ENCODE assay signal across 1 cellular context in the genomic region with DNA sequence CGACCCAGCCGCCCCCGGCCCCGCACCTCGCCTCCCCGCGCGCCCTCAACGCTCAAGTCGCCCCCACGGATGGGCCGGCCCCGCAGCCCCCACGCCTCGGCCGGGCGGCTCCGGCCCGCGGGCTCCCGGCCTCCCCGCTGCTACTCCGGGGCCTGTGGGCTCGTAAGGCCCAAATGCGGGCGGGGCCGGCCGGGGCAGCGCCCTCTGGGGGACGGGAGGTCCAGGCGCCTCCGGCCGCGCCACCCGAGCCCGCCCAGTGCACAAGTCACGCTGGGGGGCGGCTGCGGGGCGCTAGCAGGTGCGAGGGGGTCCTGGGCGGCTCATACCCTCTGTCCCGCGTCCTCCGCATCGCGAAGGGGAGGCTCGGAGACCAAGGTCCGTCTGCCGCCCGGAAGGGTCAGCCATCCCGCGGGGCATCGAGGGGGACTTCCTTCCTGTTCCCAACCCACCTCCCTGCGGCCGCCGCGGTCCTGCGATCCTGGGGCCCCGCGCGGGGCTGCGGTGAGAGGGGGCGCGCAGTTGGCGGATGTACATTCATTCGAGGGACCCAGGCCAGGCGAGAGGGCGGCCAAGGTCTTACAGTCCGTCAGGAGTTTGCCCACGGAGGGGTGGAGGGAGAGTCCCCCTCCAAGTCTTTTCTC.
A peak's percentile ranks its signal among the peaks of the same experiment; 100 is the strongest.
TF ChIP-seq lines count a peak whose summit lies in the region.

Gene CIZ1 (minus strand): TSS at position 167 of the 641 bp plus-strand sequence. CDS start 715 bp downstream, outside the sequence.

TF ChIP-seq in WTC11, 78 proteins besides CTCF, POLR2A, EP300 and RAD21 (continued from another document and continues in another):
- TF ChIP-seq, protein P1, sequence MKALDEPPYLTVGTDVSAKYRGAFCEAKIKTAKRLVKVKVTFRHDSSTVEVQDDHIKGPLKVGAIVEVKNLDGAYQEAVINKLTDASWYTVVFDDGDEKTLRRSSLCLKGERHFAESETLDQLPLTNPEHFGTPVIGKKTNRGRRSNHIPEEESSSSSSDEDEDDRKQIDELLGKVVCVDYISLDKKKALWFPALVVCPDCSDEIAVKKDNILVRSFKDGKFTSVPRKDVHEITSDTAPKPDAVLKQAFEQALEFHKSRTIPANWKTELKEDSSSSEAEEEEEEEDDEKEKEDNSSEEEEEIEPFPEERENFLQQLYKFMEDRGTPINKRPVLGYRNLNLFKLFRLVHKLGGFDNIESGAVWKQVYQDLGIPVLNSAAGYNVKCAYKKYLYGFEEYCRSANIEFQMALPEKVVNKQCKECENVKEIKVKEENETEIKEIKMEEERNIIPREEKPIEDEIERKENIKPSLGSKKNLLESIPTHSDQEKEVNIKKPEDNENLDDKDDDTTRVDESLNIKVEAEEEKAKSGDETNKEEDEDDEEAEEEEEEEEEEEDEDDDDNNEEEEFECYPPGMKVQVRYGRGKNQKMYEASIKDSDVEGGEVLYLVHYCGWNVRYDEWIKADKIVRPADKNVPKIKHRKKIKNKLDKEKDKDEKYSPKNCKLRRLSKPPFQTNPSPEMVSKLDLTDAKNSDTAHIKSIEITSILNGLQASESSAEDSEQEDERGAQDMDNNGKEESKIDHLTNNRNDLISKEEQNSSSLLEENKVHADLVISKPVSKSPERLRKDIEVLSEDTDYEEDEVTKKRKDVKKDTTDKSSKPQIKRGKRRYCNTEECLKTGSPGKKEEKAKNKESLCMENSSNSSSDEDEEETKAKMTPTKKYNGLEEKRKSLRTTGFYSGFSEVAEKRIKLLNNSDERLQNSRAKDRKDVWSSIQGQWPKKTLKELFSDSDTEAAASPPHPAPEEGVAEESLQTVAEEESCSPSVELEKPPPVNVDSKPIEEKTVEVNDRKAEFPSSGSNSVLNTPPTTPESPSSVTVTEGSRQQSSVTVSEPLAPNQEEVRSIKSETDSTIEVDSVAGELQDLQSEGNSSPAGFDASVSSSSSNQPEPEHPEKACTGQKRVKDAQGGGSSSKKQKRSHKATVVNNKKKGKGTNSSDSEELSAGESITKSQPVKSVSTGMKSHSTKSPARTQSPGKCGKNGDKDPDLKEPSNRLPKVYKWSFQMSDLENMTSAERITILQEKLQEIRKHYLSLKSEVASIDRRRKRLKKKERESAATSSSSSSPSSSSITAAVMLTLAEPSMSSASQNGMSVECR (CRISPR knock-in tag; IDR thresholded peaks at IDR 0.05; ENCODE audit: borderline replicate concordance): peak; percentile 37; the same call in 1 of the 2 replicates
- TF ChIP-seq MLX (CRISPR knock-in tag; IDR thresholded peaks at IDR 0.05) (0 out of 2 replicates have a peak, but pooled peaks have one; percentile 47), MXD4 (CRISPR knock-in tag; IDR thresholded peaks at IDR 0.05; ENCODE audit: borderline replicate concordance) (no peak), ZNF232 (CRISPR knock-in tag; IDR thresholded peaks at IDR 0.05) (no peak), NFYB (CRISPR knock-in tag; conservative IDR thresholded peaks at IDR 0.05; ENCODE audit: low read depth) (no peak), FOXK1 (CRISPR knock-in tag; IDR thresholded peaks at IDR 0.05) (no peak; the same call in 1 of the 2 replicates), FOXP1 (CRISPR knock-in tag; IDR thresholded peaks at IDR 0.05; ENCODE audit: borderline replicate concordance) (peak; percentile 74; the same call in 1 of the 2 replicates), ZNF219 (CRISPR knock-in tag; IDR thresholded peaks at IDR 0.05; ENCODE audit: borderline replicate concordance) (peak; percentile 44; the same call in 1 of the 2 replicates), FOXP4 (CRISPR knock-in tag; IDR thresholded peaks at IDR 0.05) (peak; percentile 84; the same call in 1 of the 2 replicates), IRF2 (CRISPR knock-in tag; IDR thresholded peaks at IDR 0.05; ENCODE audit: borderline replicate concordance, low read depth) (0 out of 2 replicates have a peak, but pooled peaks have one; percentile 41), SP1 (CRISPR knock-in tag; conservative IDR thresholded peaks at IDR 0.05) (peak; percentile 76), SMAD3 (CRISPR knock-in tag; IDR thresholded peaks at IDR 0.05; ENCODE audit: borderline replicate concordance) (0 out of 2 replicates have a peak, but pooled peaks have one; percentile 36), ZNF138 (CRISPR knock-in tag; conservative IDR thresholded peaks at IDR 0.05) (no peak), ZBTB21 (CRISPR knock-in tag; IDR thresholded peaks at IDR 0.05; ENCODE audit: borderline replicate concordance) (no peak), ZNF263 (CRISPR knock-in tag; IDR thresholded peaks at IDR 0.05; ENCODE audit: low read depth) (peak; percentile 43; the same call in 1 of the 2 replicates), ELF4 (CRISPR knock-in tag; IDR thresholded peaks at IDR 0.05; ENCODE audit: low read depth) (0 out of 2 replicates have a peak, but pooled peaks have one; percentile 35)
- TF ChIP-seq, protein P2, sequence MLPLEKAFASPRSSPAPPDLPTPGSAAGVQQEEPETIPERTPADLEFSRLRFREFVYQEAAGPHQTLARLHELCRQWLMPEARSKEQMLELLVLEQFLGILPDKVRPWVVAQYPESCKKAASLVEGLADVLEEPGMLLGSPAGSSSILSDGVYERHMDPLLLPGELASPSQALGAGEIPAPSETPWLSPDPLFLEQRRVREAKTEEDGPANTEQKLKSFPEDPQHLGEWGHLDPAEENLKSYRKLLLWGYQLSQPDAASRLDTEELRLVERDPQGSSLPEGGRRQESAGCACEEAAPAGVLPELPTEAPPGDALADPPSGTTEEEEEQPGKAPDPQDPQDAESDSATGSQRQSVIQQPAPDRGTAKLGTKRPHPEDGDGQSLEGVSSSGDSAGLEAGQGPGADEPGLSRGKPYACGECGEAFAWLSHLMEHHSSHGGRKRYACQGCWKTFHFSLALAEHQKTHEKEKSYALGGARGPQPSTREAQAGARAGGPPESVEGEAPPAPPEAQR (CRISPR knock-in tag; IDR thresholded peaks at IDR 0.05): no peak
- TF ChIP-seq, protein P3, sequence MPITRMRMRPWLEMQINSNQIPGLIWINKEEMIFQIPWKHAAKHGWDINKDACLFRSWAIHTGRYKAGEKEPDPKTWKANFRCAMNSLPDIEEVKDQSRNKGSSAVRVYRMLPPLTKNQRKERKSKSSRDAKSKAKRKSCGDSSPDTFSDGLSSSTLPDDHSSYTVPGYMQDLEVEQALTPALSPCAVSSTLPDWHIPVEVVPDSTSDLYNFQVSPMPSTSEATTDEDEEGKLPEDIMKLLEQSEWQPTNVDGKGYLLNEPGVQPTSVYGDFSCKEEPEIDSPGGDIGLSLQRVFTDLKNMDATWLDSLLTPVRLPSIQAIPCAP (CRISPR knock-in tag; IDR thresholded peaks at IDR 0.05): no peak
- TF ChIP-seq, protein P4, sequence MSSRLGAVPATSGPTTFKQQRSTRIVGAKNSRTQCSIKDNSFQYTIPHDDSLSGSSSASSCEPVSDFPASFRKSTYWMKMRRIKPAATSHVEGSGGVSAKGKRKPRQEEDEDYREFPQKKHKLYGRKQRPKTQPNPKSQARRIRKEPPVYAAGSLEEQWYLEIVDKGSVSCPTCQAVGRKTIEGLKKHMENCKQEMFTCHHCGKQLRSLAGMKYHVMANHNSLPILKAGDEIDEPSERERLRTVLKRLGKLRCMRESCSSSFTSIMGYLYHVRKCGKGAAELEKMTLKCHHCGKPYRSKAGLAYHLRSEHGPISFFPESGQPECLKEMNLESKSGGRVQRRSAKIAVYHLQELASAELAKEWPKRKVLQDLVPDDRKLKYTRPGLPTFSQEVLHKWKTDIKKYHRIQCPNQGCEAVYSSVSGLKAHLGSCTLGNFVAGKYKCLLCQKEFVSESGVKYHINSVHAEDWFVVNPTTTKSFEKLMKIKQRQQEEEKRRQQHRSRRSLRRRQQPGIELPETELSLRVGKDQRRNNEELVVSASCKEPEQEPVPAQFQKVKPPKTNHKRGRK (CRISPR knock-in tag; IDR thresholded peaks at IDR 0.05; ENCODE audit: borderline replicate concordance): no peak
- TF ChIP-seq, protein P5, sequence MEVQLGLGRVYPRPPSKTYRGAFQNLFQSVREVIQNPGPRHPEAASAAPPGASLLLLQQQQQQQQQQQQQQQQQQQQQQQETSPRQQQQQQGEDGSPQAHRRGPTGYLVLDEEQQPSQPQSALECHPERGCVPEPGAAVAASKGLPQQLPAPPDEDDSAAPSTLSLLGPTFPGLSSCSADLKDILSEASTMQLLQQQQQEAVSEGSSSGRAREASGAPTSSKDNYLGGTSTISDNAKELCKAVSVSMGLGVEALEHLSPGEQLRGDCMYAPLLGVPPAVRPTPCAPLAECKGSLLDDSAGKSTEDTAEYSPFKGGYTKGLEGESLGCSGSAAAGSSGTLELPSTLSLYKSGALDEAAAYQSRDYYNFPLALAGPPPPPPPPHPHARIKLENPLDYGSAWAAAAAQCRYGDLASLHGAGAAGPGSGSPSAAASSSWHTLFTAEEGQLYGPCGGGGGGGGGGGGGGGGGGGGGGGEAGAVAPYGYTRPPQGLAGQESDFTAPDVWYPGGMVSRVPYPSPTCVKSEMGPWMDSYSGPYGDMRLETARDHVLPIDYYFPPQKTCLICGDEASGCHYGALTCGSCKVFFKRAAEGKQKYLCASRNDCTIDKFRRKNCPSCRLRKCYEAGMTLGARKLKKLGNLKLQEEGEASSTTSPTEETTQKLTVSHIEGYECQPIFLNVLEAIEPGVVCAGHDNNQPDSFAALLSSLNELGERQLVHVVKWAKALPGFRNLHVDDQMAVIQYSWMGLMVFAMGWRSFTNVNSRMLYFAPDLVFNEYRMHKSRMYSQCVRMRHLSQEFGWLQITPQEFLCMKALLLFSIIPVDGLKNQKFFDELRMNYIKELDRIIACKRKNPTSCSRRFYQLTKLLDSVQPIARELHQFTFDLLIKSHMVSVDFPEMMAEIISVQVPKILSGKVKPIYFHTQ (CRISPR knock-in tag; IDR thresholded peaks at IDR 0.05): no peak
- TF ChIP-seq, protein P6, sequence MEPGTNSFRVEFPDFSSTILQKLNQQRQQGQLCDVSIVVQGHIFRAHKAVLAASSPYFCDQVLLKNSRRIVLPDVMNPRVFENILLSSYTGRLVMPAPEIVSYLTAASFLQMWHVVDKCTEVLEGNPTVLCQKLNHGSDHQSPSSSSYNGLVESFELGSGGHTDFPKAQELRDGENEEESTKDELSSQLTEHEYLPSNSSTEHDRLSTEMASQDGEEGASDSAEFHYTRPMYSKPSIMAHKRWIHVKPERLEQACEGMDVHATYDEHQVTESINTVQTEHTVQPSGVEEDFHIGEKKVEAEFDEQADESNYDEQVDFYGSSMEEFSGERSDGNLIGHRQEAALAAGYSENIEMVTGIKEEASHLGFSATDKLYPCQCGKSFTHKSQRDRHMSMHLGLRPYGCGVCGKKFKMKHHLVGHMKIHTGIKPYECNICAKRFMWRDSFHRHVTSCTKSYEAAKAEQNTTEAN (CRISPR knock-in tag; IDR thresholded peaks at IDR 0.05): peak; percentile 37; the same call in 1 of the 2 replicates
- TF ChIP-seq, protein P7, sequence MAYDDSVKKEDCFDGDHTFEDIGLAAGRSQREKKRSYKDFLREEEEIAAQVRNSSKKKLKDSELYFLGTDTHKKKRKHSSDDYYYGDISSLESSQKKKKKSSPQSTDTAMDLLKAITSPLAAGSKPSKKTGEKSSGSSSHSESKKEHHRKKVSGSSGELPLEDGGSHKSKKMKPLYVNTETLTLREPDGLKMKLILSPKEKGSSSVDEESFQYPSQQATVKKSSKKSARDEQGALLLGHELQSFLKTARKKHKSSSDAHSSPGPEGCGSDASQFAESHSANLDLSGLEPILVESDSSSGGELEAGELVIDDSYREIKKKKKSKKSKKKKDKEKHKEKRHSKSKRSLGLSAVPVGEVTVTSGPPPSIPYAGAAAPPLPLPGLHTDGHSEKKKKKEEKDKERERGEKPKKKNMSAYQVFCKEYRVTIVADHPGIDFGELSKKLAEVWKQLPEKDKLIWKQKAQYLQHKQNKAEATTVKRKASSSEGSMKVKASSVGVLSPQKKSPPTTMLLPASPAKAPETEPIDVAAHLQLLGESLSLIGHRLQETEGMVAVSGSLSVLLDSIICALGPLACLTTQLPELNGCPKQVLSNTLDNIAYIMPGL (CRISPR knock-in tag; IDR thresholded peaks at IDR 0.05): peak; percentile 99
- TF ChIP-seq, protein P8, sequence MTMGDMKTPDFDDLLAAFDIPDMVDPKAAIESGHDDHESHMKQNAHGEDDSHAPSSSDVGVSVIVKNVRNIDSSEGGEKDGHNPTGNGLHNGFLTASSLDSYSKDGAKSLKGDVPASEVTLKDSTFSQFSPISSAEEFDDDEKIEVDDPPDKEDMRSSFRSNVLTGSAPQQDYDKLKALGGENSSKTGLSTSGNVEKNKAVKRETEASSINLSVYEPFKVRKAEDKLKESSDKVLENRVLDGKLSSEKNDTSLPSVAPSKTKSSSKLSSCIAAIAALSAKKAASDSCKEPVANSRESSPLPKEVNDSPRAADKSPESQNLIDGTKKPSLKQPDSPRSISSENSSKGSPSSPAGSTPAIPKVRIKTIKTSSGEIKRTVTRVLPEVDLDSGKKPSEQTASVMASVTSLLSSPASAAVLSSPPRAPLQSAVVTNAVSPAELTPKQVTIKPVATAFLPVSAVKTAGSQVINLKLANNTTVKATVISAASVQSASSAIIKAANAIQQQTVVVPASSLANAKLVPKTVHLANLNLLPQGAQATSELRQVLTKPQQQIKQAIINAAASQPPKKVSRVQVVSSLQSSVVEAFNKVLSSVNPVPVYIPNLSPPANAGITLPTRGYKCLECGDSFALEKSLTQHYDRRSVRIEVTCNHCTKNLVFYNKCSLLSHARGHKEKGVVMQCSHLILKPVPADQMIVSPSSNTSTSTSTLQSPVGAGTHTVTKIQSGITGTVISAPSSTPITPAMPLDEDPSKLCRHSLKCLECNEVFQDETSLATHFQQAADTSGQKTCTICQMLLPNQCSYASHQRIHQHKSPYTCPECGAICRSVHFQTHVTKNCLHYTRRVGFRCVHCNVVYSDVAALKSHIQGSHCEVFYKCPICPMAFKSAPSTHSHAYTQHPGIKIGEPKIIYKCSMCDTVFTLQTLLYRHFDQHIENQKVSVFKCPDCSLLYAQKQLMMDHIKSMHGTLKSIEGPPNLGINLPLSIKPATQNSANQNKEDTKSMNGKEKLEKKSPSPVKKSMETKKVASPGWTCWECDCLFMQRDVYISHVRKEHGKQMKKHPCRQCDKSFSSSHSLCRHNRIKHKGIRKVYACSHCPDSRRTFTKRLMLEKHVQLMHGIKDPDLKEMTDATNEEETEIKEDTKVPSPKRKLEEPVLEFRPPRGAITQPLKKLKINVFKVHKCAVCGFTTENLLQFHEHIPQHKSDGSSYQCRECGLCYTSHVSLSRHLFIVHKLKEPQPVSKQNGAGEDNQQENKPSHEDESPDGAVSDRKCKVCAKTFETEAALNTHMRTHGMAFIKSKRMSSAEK (CRISPR knock-in tag; IDR thresholded peaks at IDR 0.05; ENCODE audit: borderline replicate concordance): no peak
- TF ChIP-seq, protein P9, sequence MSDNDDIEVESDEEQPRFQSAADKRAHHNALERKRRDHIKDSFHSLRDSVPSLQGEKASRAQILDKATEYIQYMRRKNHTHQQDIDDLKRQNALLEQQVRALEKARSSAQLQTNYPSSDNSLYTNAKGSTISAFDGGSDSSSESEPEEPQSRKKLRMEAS (CRISPR knock-in tag; IDR thresholded peaks at IDR 0.05): peak; percentile 38; the same call in 1 of the 2 replicates
